Comparison of ENCODE assay signal across 26 cellular contexts in the genomic region with DNA sequence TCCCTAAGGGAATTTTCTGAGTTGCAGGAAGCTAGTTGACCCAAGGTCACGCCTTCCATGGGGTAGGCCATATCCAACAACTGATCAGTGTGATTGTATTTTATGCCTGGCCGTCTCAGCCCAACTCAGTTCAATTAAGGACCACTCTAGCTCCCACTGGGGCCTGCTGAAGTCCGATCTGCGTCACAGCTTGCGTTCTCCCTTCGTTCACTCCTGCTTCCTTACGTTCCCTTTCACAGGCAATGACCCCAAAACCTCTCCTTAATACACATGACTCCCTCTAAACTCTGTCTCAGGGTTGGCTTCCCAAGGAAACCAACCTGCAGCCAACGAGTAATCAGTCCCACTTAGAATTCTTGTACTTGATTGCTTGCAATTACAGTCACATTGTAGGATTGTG.
A peak's percentile ranks its signal among the peaks of the same experiment; 100 is the strongest.
DNase-seq lines count a peak whose midpoint lies in the region; ATAC-seq and TF ChIP-seq lines count a peak whose summit lies in the region.
"Had no signal": no experiment of that assay in that cellular context is flagged by ENCODE, and none has a peak within 500 bp of the region (broad histone marks: within the 10 kb centered on the region; RNA-seq: fewer than 3 reads in every experiment).

No MANE protein-coding gene starts in this region.

- intact Hi-C loops in Right ventricle myocardium inferior (cut with DNase I) (loop anchor here (5.0 kb wide), 1 partner anchor 48 kb away; no protein-coding TSS in a partner anchor), mucosa of descending colon (cut with DNase I, micrococcal nuclease) (no loop called here)

- H3K27me3 Mint-ChIP-seq in mesothelial cell of epicardium (ENCODE audit: low read depth), result no peaks in the 10 kb centered on the region
- no peaks in the 10 kb centered on the region for H3K27me3 Mint-ChIP-seq in progenitor cell of endocrine pancreas
- H3K27me3 Mint-ChIP-seq: CD4-positive, alpha-beta memory T cell had no signal

- DNase-seq in Right ventricle myocardium inferior (ENCODE audit: missing footprints) (no peak), right atrium auricular region (ENCODE audit: low spot score) (no peak), mesothelial cell of epicardium (ENCODE audit: low spot score in 2 of 2, unreplicated experiment in 2 of 2) (no peak), progenitor cell of endocrine pancreas (ENCODE audit: low spot score, unreplicated experiment) (no peak), SJCRH30 (no peak), mucosa of descending colon (no peak)
- DNase-seq: 8988T; Caco-2; CD4-positive, alpha-beta memory T cell; DMS 273 treated with DMSO at 0.1 percent for 48 hours; DND-41; H7; KG1; NCI-H1092; NCI-H1436; NCI-H1930; NCI-H345; NCI-H524; NCI-H774; NK-92 treated with Interleukin-12 subunit alpha and Interleukin-12 subunit beta, amount 100 ng/mL, for 24 hours had no signal

- ATAC-seq in Right ventricle myocardium inferior (peak; percentile 29), HG02970 (IDR thresholded peaks at IDR 0.05; ENCODE audit: low FRiP score, unreplicated experiment) (no peak), mucosa of descending colon (no peak), HG02759 (IDR thresholded peaks at IDR 0.05; ENCODE audit: unreplicated experiment) (no peak)
- ATAC-seq: GM12878, Panc1 had no signal

- H3K9me3 Mint-ChIP-seq in mesothelial cell of epicardium (no peaks in the 10 kb centered on the region), progenitor cell of endocrine pancreas (ENCODE audit: low read depth) (peaks cover 2% of the 10 kb centered on the region)
- H3K9me3 Mint-ChIP-seq: CD4-positive, alpha-beta memory T cell had no signal

- no peak overlapping the region for H3K4me3 Mint-ChIP-seq in mesothelial cell of epicardium
- H3K4me3 Mint-ChIP-seq in progenitor cell of endocrine pancreas (ENCODE audit: low read depth), result no peak overlapping the region
- H3K4me3 Mint-ChIP-seq: CD4-positive, alpha-beta memory T cell had no signal

- peak overlapping the region in 1 of 2 donors; percentile 8 for H3K27ac ChIP-seq in right atrium auricular region
- no peak overlapping the region for H3K27ac ChIP-seq in SJCRH30
- H3K27ac ChIP-seq: BLaER1 treated with 17β-estradiol and CSF1 and Interleukin-3, amounts not matched to agents 10 nM and 100 nM; SJSA1 had no signal

- H3K4me1 ChIP-seq in right atrium auricular region (peaks cover 0 to 22% of the 10 kb centered on the region in 2 donors), SJCRH30 (no peaks in the 10 kb centered on the region), mucosa of descending colon (ENCODE audit: low read depth) (no peaks in the 10 kb centered on the region)
- H3K4me1 ChIP-seq: BLaER1 treated with 17β-estradiol and CSF1 and Interleukin-3, amounts not matched to agents 10 nM and 100 nM; SJSA1 had no signal

- H3K27ac Mint-ChIP-seq in mesothelial cell of epicardium, result peak overlapping the region; percentile 35
- peak overlapping the region; percentile 35 for H3K27ac Mint-ChIP-seq in progenitor cell of endocrine pancreas
- H3K27ac Mint-ChIP-seq: CD4-positive, alpha-beta memory T cell had no signal

- H3K27me3 ChIP-seq in right atrium auricular region (no peaks in the 10 kb centered on the region), SJCRH30 (no peaks in the 10 kb centered on the region)
- H3K27me3 ChIP-seq: BLaER1 treated with 17β-estradiol and CSF1 and Interleukin-3, amounts not matched to agents 10 nM and 100 nM; SJSA1 had no signal

- H3K36me3 Mint-ChIP-seq in mesothelial cell of epicardium, result no peaks in the 10 kb centered on the region
- no peaks in the 10 kb centered on the region for H3K36me3 Mint-ChIP-seq in progenitor cell of endocrine pancreas (ENCODE audit: insufficient read depth)
- H3K36me3 Mint-ChIP-seq: CD4-positive, alpha-beta memory T cell had no signal

- no peaks in the 10 kb centered on the region for H3K36me3 ChIP-seq in right atrium auricular region
- H3K36me3 ChIP-seq in SJCRH30, result no peaks in the 10 kb centered on the region
- H3K36me3 ChIP-seq in mucosa of descending colon (ENCODE audit: low read depth), result no peaks in the 10 kb centered on the region
- H3K36me3 ChIP-seq: BLaER1 treated with 17β-estradiol and CSF1 and Interleukin-3, amounts not matched to agents 10 nM and 100 nM had no signal

- no peak overlapping the region for H3K4me3 ChIP-seq in right atrium auricular region
- no peak overlapping the region for H3K4me3 ChIP-seq in SJCRH30
- no peak overlapping the region for H3K4me3 ChIP-seq in mucosa of descending colon
- H3K4me3 ChIP-seq: BLaER1 treated with 17β-estradiol and CSF1 and Interleukin-3, amounts not matched to agents 10 nM and 100 nM; GM12878; SJSA1 had no signal

- H3K9me3 ChIP-seq in right atrium auricular region (no peaks in the 10 kb centered on the region), SJCRH30 (replicated peaks) (no peaks in the 10 kb centered on the region), mucosa of descending colon (no peaks in the 10 kb centered on the region)
- H3K9me3 ChIP-seq: BLaER1 treated with 17β-estradiol and CSF1 and Interleukin-3, amounts not matched to agents 10 nM and 100 nM; Caco-2; SJSA1 had no signal

- H3K4me1 Mint-ChIP-seq in mesothelial cell of epicardium (peaks cover 42% of the 10 kb centered on the region), progenitor cell of endocrine pancreas (ENCODE audit: low read depth) (no peaks in the 10 kb centered on the region)
- H3K4me1 Mint-ChIP-seq: CD4-positive, alpha-beta memory T cell had no signal

- TF ChIP-seq CTCF in right atrium auricular region (IDR thresholded peaks at IDR 0.05) (no peak), mesothelial cell of epicardium (IDR thresholded peaks at IDR 0.05; ENCODE audit: unreplicated experiment) (no peak), progenitor cell of endocrine pancreas (IDR thresholded peaks at IDR 0.05; ENCODE audit: unreplicated experiment) (no peak), mucosa of descending colon (IDR thresholded peaks at IDR 0.05) (no peak)
